ENCODE assay signal across 19 cellular contexts in the genomic region with DNA sequence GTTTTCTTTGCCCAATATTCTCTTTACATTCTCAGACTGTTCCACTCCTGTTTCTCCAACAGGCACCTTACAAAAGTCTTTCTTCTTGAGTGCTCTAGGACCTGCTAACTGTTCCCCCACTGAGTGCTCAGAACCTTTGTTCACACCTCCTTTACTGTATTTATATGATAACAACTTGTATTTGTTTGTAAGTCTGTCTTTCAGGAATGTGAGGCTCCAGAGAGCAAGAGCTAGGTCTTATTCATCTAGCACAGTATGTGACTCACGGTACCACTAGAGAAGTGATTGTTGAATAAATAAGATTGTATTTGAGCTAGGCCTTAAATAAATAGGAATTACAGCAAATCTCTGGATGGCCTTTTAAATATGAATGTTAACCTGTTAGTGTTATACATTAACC. TPM values are rescaled to one million over a fixed set of nuclear protein-coding genes. Genes with fewer than 3 reads are reported as not detected.
"Had no signal": no experiment of that assay in that cellular context is flagged by ENCODE, and none has a peak within 500 bp of the region (broad histone marks: within the 10 kb centered on the region; RNA-seq: fewer than 3 reads in every experiment).

No MANE protein-coding gene starts in this region.

- H3K9me3 ChIP-seq: upper lobe of left lung had no signal

- H3K4me3 Mint-ChIP-seq: activated CD8-positive, alpha-beta T cell treated with anti-CD3 and anti-CD28 coated beads, Interleukin-2, amount 10 ng/mL, durations not matched to agents 7 days and 5 days; activated naive CD8-positive, alpha-beta T cell treated with anti-CD3 and anti-CD28 coated beads, Interleukin-2, amount 10 ng/mL, durations not matched to agents 7 days and 5 days; stimulated activated naive CD8-positive, alpha-beta T cell treated with anti-CD3 and anti-CD28 coated beads, Interleukin-15, Interleukin-2, amounts not matched to agents 100 ng/mL and 50 ng/mL, for 24 hours had no signal

- DNase-seq: activated CD4-positive, alpha-beta T cell treated with anti-CD3 and anti-CD28 coated beads for 4 hours; activated CD8-positive, alpha-beta memory T cell treated with anti-CD3 and anti-CD28 coated beads, Interleukin-2, amount 50 U/mL, for 48 hours; activated CD8-positive, alpha-beta T cell treated with anti-CD3 and anti-CD28 coated beads, Interleukin-2, amount 10 ng/mL, durations not matched to agents 7 days and 5 days; activated naive CD8-positive, alpha-beta T cell treated with anti-CD3 and anti-CD28 coated beads, Interleukin-2, amount 10 ng/mL, durations not matched to agents 7 days and 5 days; aorta; cortex of kidney; effector CD8-positive, alpha-beta T cell; stimulated activated CD4-positive, alpha-beta T cell treated with anti-CD3 and anti-CD28 coated beads, Interleukin-4, amount 100 ng/mL, for 1 hour; T1000; upper lobe of left lung had no signal

- H3K27me3 Mint-ChIP-seq: stimulated activated naive CD8-positive, alpha-beta T cell treated with anti-CD3 and anti-CD28 coated beads, Interleukin-15, Interleukin-2, amounts not matched to agents 100 ng/mL and 50 ng/mL, for 24 hours had no signal

- ATAC-seq: activated CD8-positive, alpha-beta T cell treated with anti-CD3 and anti-CD28 coated beads, Interleukin-2, amount 10 ng/mL, durations not matched to agents 7 days and 5 days; left lobe of liver had no signal

- H3K27me3 ChIP-seq: cardiac muscle cell, upper lobe of left lung had no signal

- H3K4me3 ChIP-seq: cardiac muscle cell, upper lobe of left lung had no signal

- H3K27ac ChIP-seq: cardiac muscle cell, epithelial cell of prostate, upper lobe of left lung, VCaP had no signal

- H3K4me1 Mint-ChIP-seq: activated naive CD8-positive, alpha-beta T cell treated with anti-CD3 and anti-CD28 coated beads, Interleukin-2, amount 10 ng/mL, durations not matched to agents 7 days and 5 days had no signal

- H3K27ac Mint-ChIP-seq: activated CD8-positive, alpha-beta T cell treated with anti-CD3 and anti-CD28 coated beads, Interleukin-2, amount 10 ng/mL, durations not matched to agents 7 days and 5 days; activated naive CD8-positive, alpha-beta T cell treated with anti-CD3 and anti-CD28 coated beads, Interleukin-2, amount 10 ng/mL, durations not matched to agents 7 days and 5 days; stimulated activated naive CD8-positive, alpha-beta T cell treated with anti-CD3 and anti-CD28 coated beads, Interleukin-15, Interleukin-2, amounts not matched to agents 100 ng/mL and 50 ng/mL, for 24 hours had no signal

- H3K36me3 ChIP-seq: cardiac muscle cell, upper lobe of left lung had no signal

- H3K4me1 ChIP-seq: upper lobe of left lung had no signal

RNA-seq across cellular contexts. Expression of a gene that starts 42.5 kb away (rescaled TPM):
- total RNA-seq: activated CD8-positive, alpha-beta T cell treated with anti-CD3 and anti-CD28 coated beads, Interleukin-2, amount 10 ng/mL, durations not matched to agents 7 days and 5 days; activated naive CD8-positive, alpha-beta T cell treated with anti-CD3 and anti-CD28 coated beads, Interleukin-2, amount 10 ng/mL, durations not matched to agents 7 days and 5 days; cardiac muscle cell; glomerular endothelial cell; left lobe of liver; osteocyte; temporal lobe; upper lobe of left lung had no signal
- polyA plus RNA-seq: cardiac muscle cell, neural cell had no signal
